ENCODE assay signal across 8 cellular contexts in genomic region chr4:151674804-151675290, GRCh38.
DNase-seq lines count a peak whose midpoint lies in the region; ATAC-seq and TF ChIP-seq lines count a peak whose summit lies in the region.

No MANE protein-coding gene starts in this region.

- CTCF ChIA-PET in PC-3 (lab: Charles Lee): no interaction called here

- H3K4me1 ChIP-seq in left lung (no peaks in the 10 kb centered on the region), subcutaneous abdominal adipose tissue (ENCODE audit: control insufficient read depth in 5 of 5, insufficient read depth in 5 of 5, low read length in 5 of 5) (peaks cover 3 to 12% (median 10%) of the 10 kb centered on the region in 5 donors), PC-3 (ENCODE audit: insufficient read depth, low read length) (peaks cover 11% of the 10 kb centered on the region)

- H3K9me2 ChIP-seq in PC-3 (replicated peaks; ENCODE audit: low read length): no peaks in the 10 kb centered on the region

- peak overlapping the region in 3 of 5 donors; percentile 38 to 42 (median 41) for H3K9ac ChIP-seq in subcutaneous abdominal adipose tissue (ENCODE audit: low read length in 5 of 5)
- no peak overlapping the region for H3K9ac ChIP-seq in PC-3 (ENCODE audit: low read length)

- H3K36me3 ChIP-seq in left lung (peaks cover 0 to 7% of the 10 kb centered on the region in 2 donors), subcutaneous abdominal adipose tissue (ENCODE audit: control insufficient read depth in 5 of 5, insufficient read depth in 5 of 5, low read length in 5 of 5) (peaks cover 2 to 24% (median 11%) of the 10 kb centered on the region in 5 donors), PC-3 (ENCODE audit: low read depth, low read length) (no peaks in the 10 kb centered on the region)

- no peaks in the 10 kb centered on the region for H4K20me1 ChIP-seq in PC-3 (ENCODE audit: low read length)

- no TSS peak for BruUV-seq in PC-3 (replicated peaks; lab: Mats Ljungman, UMichigan)

- no peaks in the 10 kb centered on the region for H3F3A ChIP-seq in PC-3 (ENCODE audit: low read length, unreplicated experiment)

- peak; percentile 95 for ATAC-seq in left lung
- ATAC-seq in PC-3: no peak
- ATAC-seq in GM19455 (IDR thresholded peaks at IDR 0.05; ENCODE audit: unreplicated experiment): no peak
- no peak for ATAC-seq in HG03571 (IDR thresholded peaks at IDR 0.05; ENCODE audit: unreplicated experiment)

- H3K4me3 ChIP-seq in left lung (no peak overlapping the region), subcutaneous abdominal adipose tissue (ENCODE audit: low read depth in 1 of 5, low read length in 5 of 5) (peak overlapping the region; percentile 17 to 66 (median 53)), PC-3 (ENCODE audit: low read length) (no peak overlapping the region)

- H3K79me2 ChIP-seq in PC-3 (ENCODE audit: low read length): no peaks in the 10 kb centered on the region

- H3K27me3 ChIP-seq in left lung (no peaks in the 10 kb centered on the region), subcutaneous abdominal adipose tissue (ENCODE audit: control insufficient read depth in 5 of 5, insufficient read depth in 4 of 5, low read length in 5 of 5) (no peaks in the 10 kb centered on the region), PC-3 (ENCODE audit: low read length) (no peaks in the 10 kb centered on the region)

- POLR2A ChIA-PET in PC-3 (lab: Charles Lee; ENCODE audit: unreplicated experiment): no interaction called here

- no peak overlapping the region for H2AFZ ChIP-seq in PC-3 (ENCODE audit: low read length)

- TF ChIP-seq CTCF in left lung (IDR thresholded peaks at IDR 0.05) (peak in 1 of 2 donors; percentile 9), PC-3 (conservative IDR thresholded peaks at IDR 0.05; ENCODE audit: low read depth, low read length) (no peak)

- H3K9me3 ChIP-seq in left lung (no peaks in the 10 kb centered on the region), subcutaneous abdominal adipose tissue (ENCODE audit: control insufficient read depth in 5 of 5, low read length in 5 of 5) (no peaks in the 10 kb centered on the region), PC-3 (ENCODE audit: low read length) (no peaks in the 10 kb centered on the region)

- DNase-seq in NCI-H2171 (lab: John Stamatoyannopoulos, UW) (peak; percentile 57), ecto neural progenitor cell (ENCODE audit: low spot score) (peak; percentile 79), left lung (peak; percentile 54 to 84), cortex of kidney (lab: John Stamatoyannopoulos, UW) (no peak), PC-3 (no peak)

- H3K4me2 ChIP-seq in PC-3 (ENCODE audit: low read length): no peak overlapping the region

- intact Hi-C loops in left lung (cut with DNase I): no loop called here
- intact Hi-C loops in PC-3 (cut with micrococcal nuclease): no loop called here

- H3K27ac ChIP-seq in left lung (no peak overlapping the region), subcutaneous abdominal adipose tissue (ENCODE audit: low read depth, low read length) (no peak overlapping the region), PC-3 (ENCODE audit: low read length) (no peak overlapping the region)

Comparison
In these comparisons a context has a peak if more than half of its experiments do, and no peak if none do; other contexts are left out.
1. DNase-seq: peak in NCI-H2171 (single experiment), ecto neural progenitor cell (single experiment) and left lung (2 of 2); none in cortex of kidney (single experiment) and PC-3 (single experiment).
2. H3K4me3 ChIP-seq: peak in subcutaneous abdominal adipose tissue (5 of 5); none in left lung (0 of 2) and PC-3 (single experiment).